8 cellular contexts compared by ENCODE assay signal in the genomic region with DNA sequence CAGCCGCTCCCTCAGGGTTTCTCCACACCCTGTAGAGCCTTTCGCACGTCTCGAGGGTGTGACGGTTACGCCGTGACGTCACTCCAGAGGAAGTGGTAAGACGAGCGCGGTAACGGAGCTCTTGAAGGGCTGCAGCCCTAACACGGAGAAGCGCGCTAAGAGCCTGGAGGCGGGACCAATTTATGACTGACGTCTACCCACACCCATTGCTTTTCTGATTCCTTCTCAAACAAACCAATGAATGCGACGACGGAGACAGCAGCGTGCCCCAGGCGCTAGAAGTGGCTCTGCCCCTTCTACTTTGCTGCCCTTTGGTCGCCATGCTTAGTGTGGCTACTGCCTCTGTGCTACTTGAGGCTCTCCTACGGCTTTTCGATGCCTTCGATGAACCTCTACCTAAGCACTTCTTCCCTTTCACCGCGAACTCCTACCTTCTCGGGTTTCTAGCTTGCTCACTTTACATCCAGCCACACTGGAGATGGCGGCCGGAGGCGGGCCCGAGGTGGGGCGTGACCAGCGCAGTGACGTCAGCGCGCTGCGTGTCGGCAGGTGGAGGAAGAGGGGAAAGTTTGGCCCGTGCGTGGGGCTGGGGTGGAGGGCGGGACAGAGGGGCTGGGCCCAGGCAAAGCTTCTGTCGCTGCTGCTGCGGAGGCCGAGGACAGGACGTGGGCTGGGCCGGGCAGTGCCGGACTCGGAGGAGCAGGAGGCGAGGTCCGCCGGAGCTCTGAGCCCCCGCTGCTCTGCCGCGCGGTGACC. TPM values are rescaled to one million over a fixed set of nuclear protein-coding genes. Genes with fewer than 3 reads are reported as not detected.
DNase-seq lines count a peak whose midpoint lies in the region; ATAC-seq and TF ChIP-seq lines count a peak whose summit lies in the region.

Gene OXSR1 (plus strand): TSS at position 572 of the 756 bp plus-strand sequence. CDS start 340 bp downstream, outside the sequence.

- peak within 1 kb of the TSS; percentile 76 for H3K4me3 ChIP-seq in CD8-positive, alpha-beta T cell (ENCODE audit: low read depth, low read length)
- H3K4me3 ChIP-seq in lower lobe of right lung, result peak within 1 kb of the TSS; percentile 80

- H3K27ac ChIP-seq in CD8-positive, alpha-beta T cell (ENCODE audit: low read depth, low read length), result peak within 1 kb of the TSS; percentile 99
- peak within 1 kb of the TSS; percentile 97 for H3K27ac ChIP-seq in lower lobe of right lung

- H3K27me3 Mint-ChIP-seq in CD8-positive, alpha-beta T cell (ENCODE audit: low read depth), result no peaks in the 10 kb centered on the region

- POLR2A ChIA-PET in CD8-positive, alpha-beta T cell (lab: Charles Lee), result interaction anchor here (0.7 to 5.4 kb wide), 16 partner anchors 9 to 1241 kb away, joined by 3 to 103 read pairs (median 4); partner anchors contain the start of genes ACAA1, DLEC1, EPM2AIP1 and MYD88

- peaks cover 3% of the 10 kb centered on the region for H3K36me3 Mint-ChIP-seq in CD8-positive, alpha-beta T cell

- TF ChIP-seq CTCF in CD8-positive, alpha-beta T cell (IDR thresholded peaks at IDR 0.05), result no peak
- TF ChIP-seq CTCF in lower lobe of right lung (IDR thresholded peaks at IDR 0.05), result no peak

- no peaks in the 10 kb centered on the region for H3K27me3 ChIP-seq in CD8-positive, alpha-beta T cell (ENCODE audit: insufficient read depth, low read length)
- H3K27me3 ChIP-seq in lower lobe of right lung (ENCODE audit: low read depth), result no peaks in the 10 kb centered on the region

- H3K4me3 Mint-ChIP-seq in CD8-positive, alpha-beta T cell, result peak within 1 kb of the TSS; percentile 91

- CTCF ChIA-PET in CD8-positive, alpha-beta T cell (lab: Charles Lee), result interaction anchor here (2.1 to 3.6 kb wide), 4 partner anchors 11 to 48 kb away, joined by 6 to 17 read pairs (median 10); partner anchors contain the start of genes ACAA1 and MYD88

- DNase-seq in CD8-positive, alpha-beta T cell, result peak; percentile 91 to 99 (median 96)
- DNase-seq in HS-5 (ENCODE audit: low read depth) (peak; percentile 99), lower lobe of right lung (peak; percentile 100)
- peak; percentile 87 for DNase-seq in NK-92 treated with Interleukin-12 subunit alpha and Interleukin-12 subunit beta, amount 100 ng/mL, for 24 hours (lab: John Stamatoyannopoulos, UW)
- DNase-seq in activated CD8-positive, alpha-beta memory T cell treated with anti-CD3 and anti-CD28 coated beads for 24 hours, result peak; percentile 99
- peak; percentile 96 for DNase-seq in effector CD4-positive, alpha-beta T cell
- DNase-seq in stimulated activated CD4-positive, alpha-beta T cell treated with anti-CD3 and anti-CD28 coated beads, TNF-alpha, amount 100 ng/mL, for 24 hours (ENCODE audit: low read depth in 3 of 3), result peak; percentile 92 to 95 (median 94)

- no peaks in the 10 kb centered on the region for H3K9me3 Mint-ChIP-seq in CD8-positive, alpha-beta T cell

- peak within 1 kb of the TSS; percentile 100 for H3K27ac Mint-ChIP-seq in CD8-positive, alpha-beta T cell

- intact Hi-C loops in CD8-positive, alpha-beta T cell (cut with DNase I, micrococcal nuclease), result loop anchor here (1.0 to 10.0 kb wide), 6 partner anchors 27 to 1217 kb away; partner anchors contain the start of genes ACAA1 (in 1 of the 2), EXOG (in 1 of the 2), MYD88 (in 1 of the 2) and SCN11A (in 1 of the 2)
- intact Hi-C loops in lower lobe of right lung (cut with DNase I), result no loop called here

- H3K4me1 Mint-ChIP-seq in CD8-positive, alpha-beta T cell (ENCODE audit: low read depth), result peaks cover 46% of the 10 kb centered on the region

- H3K9me3 ChIP-seq in CD8-positive, alpha-beta T cell (ENCODE audit: low read length), result no peaks in the 10 kb centered on the region
- no peaks in the 10 kb centered on the region for H3K9me3 ChIP-seq in lower lobe of right lung

- H3K4me1 ChIP-seq in CD8-positive, alpha-beta T cell (ENCODE audit: insufficient read depth, low read length), result peaks cover 23% of the 10 kb centered on the region
- H3K4me1 ChIP-seq in lower lobe of right lung, result peaks cover 18% of the 10 kb centered on the region

- peak; percentile 89 for ATAC-seq in CD8-positive, alpha-beta T cell
- ATAC-seq in GM19467 (IDR thresholded peaks at IDR 0.05; ENCODE audit: unreplicated experiment) (peak; percentile 92), lower lobe of right lung (peak; percentile 96 to 97)

- H3K36me3 ChIP-seq in CD8-positive, alpha-beta T cell (ENCODE audit: insufficient read depth, low read length), result no peaks in the 10 kb centered on the region
- H3K36me3 ChIP-seq in lower lobe of right lung, result no peaks in the 10 kb centered on the region

RNA-seq across cellular contexts. Expression of gene OXSR1, which starts in this region (rescaled TPM):
- total RNA-seq in CD8-positive, alpha-beta T cell, result 10 to 100 TPM; 45.4 to 45.6 TPM
- 29.2 TPM for total RNA-seq in lower lobe of right lung

Comparison
In these comparisons a context has a peak if more than half of its experiments do, and no peak if none do; other contexts are left out.
1. Peak in every context shown above with its lines: DNase-seq, ATAC-seq, H3K4me3 ChIP-seq and H3K27ac ChIP-seq.